Comparison of ENCODE assay signal across 21 cellular contexts in genomic region chr9:14722391-14723035, GRCh38. TPM values are rescaled to one million over a fixed set of nuclear protein-coding genes. Genes with fewer than 3 reads are reported as not detected.
DNase-seq lines count a peak whose midpoint lies in the region; ATAC-seq and TF ChIP-seq lines count a peak whose summit lies in the region.
"Had no signal": no experiment of that assay in that cellular context is flagged by ENCODE, and none has a peak within 500 bp of the region (broad histone marks: within the 10 kb centered on the region; RNA-seq: fewer than 3 reads in every experiment).

A gene with protein sequence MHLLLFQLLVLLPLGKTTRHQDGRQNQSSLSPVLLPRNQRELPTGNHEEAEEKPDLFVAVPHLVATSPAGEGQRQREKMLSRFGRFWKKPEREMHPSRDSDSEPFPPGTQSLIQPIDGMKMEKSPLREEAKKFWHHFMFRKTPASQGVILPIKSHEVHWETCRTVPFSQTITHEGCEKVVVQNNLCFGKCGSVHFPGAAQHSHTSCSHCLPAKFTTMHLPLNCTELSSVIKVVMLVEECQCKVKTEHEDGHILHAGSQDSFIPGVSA (minus strand): TSS chr9:14722733. CDS start chr9:14722672, 61 bp downstream.

- no peaks in the 10 kb centered on the region for H3F3A ChIP-seq in smooth muscle cell (ENCODE audit: low read depth)

- POLR2A ChIA-PET in activated CD8-positive, alpha-beta T cell treated with anti-CD3 and anti-CD28 coated beads for 36 hours (lab: Charles Lee): no interaction called here

- H3K27ac Mint-ChIP-seq in neural crest cell (ENCODE audit: unreplicated experiment): peak within 1 kb of the TSS; percentile 20
- H3K27ac Mint-ChIP-seq in activated CD8-positive, alpha-beta T cell treated with anti-CD3 and anti-CD28 coated beads for 36 hours: no peak within 1 kb of the TSS
- H3K27ac Mint-ChIP-seq: mesothelial cell of epicardium; stimulated activated memory B cell treated with anti-CD40 and anti-IgM and Interleukin-4, amounts not matched to agents 10 μg/mL and 1 μg/mL and 100 μg/mL, for 72 hours had no signal

- H3K4me2 ChIP-seq in smooth muscle cell: no peak within 1 kb of the TSS
- H3K4me2 ChIP-seq: BLaER1 had no signal

- H3K27me3 Mint-ChIP-seq in neural crest cell (ENCODE audit: low read depth): peaks cover 6% of the 10 kb centered on the region
- H3K27me3 Mint-ChIP-seq in activated CD8-positive, alpha-beta T cell treated with anti-CD3 and anti-CD28 coated beads for 36 hours: peaks cover 13% of the 10 kb centered on the region
- H3K27me3 Mint-ChIP-seq: stimulated activated memory B cell treated with anti-CD40 and anti-IgM and Interleukin-4, amounts not matched to agents 10 μg/mL and 1 μg/mL and 100 μg/mL, for 72 hours had no signal

- H3K27ac ChIP-seq in HUES64 (ENCODE audit: low read depth, low read length): no peak within 1 kb of the TSS
- no peak within 1 kb of the TSS for H3K27ac ChIP-seq in smooth muscle cell (ENCODE audit: low read depth)
- H3K27ac ChIP-seq: BLaER1, cardiac muscle cell, esophagus squamous epithelium, heart right ventricle, neutrophil, thoracic aorta had no signal

- H3K9me3 ChIP-seq in HUES64 (ENCODE audit: insufficient read depth, low read depth, low read length): no peaks in the 10 kb centered on the region
- no peaks in the 10 kb centered on the region for H3K9me3 ChIP-seq in smooth muscle cell (replicated peaks; ENCODE audit: low read depth)
- H3K9me3 ChIP-seq: BLaER1, esophagus squamous epithelium, heart right ventricle, neutrophil, thoracic aorta had no signal

- peaks cover 16% of the 10 kb centered on the region; the same call in 1 of the 2 replicates for H3K36me3 ChIP-seq in HUES64 (ENCODE audit: insufficient read depth, low read length)
- no peaks in the 10 kb centered on the region for H3K36me3 ChIP-seq in smooth muscle cell (ENCODE audit: low read depth)
- H3K36me3 ChIP-seq: BLaER1, cardiac muscle cell, esophagus squamous epithelium, heart right ventricle, neutrophil, thoracic aorta had no signal

- no peaks in the 10 kb centered on the region for H3K9me3 Mint-ChIP-seq in neural crest cell
- no peaks in the 10 kb centered on the region for H3K9me3 Mint-ChIP-seq in activated CD8-positive, alpha-beta T cell treated with anti-CD3 and anti-CD28 coated beads for 36 hours
- H3K9me3 Mint-ChIP-seq: mesothelial cell of epicardium; stimulated activated memory B cell treated with anti-CD40 and anti-IgM and Interleukin-4, amounts not matched to agents 10 μg/mL and 1 μg/mL and 100 μg/mL, for 72 hours had no signal

- intact Hi-C loops in activated CD8-positive, alpha-beta T cell treated with anti-CD3 and anti-CD28 coated beads for 36 hours (cut with micrococcal nuclease): no loop called here

- CTCF ChIA-PET in activated CD8-positive, alpha-beta T cell treated with anti-CD3 and anti-CD28 coated beads for 36 hours (lab: Charles Lee): no interaction called here

- H3K36me3 Mint-ChIP-seq in neural crest cell (ENCODE audit: low read depth): peaks cover 2% of the 10 kb centered on the region
- H3K36me3 Mint-ChIP-seq in activated CD8-positive, alpha-beta T cell treated with anti-CD3 and anti-CD28 coated beads for 36 hours (ENCODE audit: low read depth): no peaks in the 10 kb centered on the region
- H3K36me3 Mint-ChIP-seq: mesothelial cell of epicardium; stimulated activated memory B cell treated with anti-CD40 and anti-IgM and Interleukin-4, amounts not matched to agents 10 μg/mL and 1 μg/mL and 100 μg/mL, for 72 hours had no signal

- H2AFZ ChIP-seq in smooth muscle cell (ENCODE audit: low read depth): no peak within 1 kb of the TSS

- H3K27me3 ChIP-seq in HUES64 (ENCODE audit: insufficient read depth, low read length) (peaks cover 92% of the 10 kb centered on the region), smooth muscle cell (ENCODE audit: low read depth) (no peaks in the 10 kb centered on the region)
- H3K27me3 ChIP-seq: BLaER1, neutrophil had no signal

- H3K79me2 ChIP-seq in smooth muscle cell (ENCODE audit: low read depth): no peaks in the 10 kb centered on the region

- H3K4me1 ChIP-seq in HUES64 (ENCODE audit: insufficient read depth, low read length): peaks cover 25% of the 10 kb centered on the region
- H3K4me1 ChIP-seq in smooth muscle cell (ENCODE audit: low read depth): peaks cover 8% of the 10 kb centered on the region
- H3K4me1 ChIP-seq: BLaER1, esophagus squamous epithelium, heart right ventricle had no signal

- H4K20me1 ChIP-seq in smooth muscle cell (ENCODE audit: low read depth): no peaks in the 10 kb centered on the region
- H4K20me1 ChIP-seq: BLaER1 had no signal

- WGBS in HUES64: 3% methylated on average over 7 of the region's 7 CpGs
- WGBS in smooth muscle cell (ENCODE audit: low lambda C conversion rate): 28% methylated on average over 7 of the region's 7 CpGs

- no peak for ATAC-seq in activated CD8-positive, alpha-beta T cell treated with anti-CD3 and anti-CD28 coated beads for 36 hours
- no peak for ATAC-seq in HG03196 (IDR thresholded peaks at IDR 0.05; ENCODE audit: unreplicated experiment)
- ATAC-seq: heart right ventricle; stimulated activated memory B cell treated with anti-CD40 and anti-IgM and Interleukin-4, amounts not matched to agents 10 μg/mL and 1 μg/mL and 100 μg/mL, for 72 hours had no signal

- TF ChIP-seq CTCF in neural crest cell (conservative IDR thresholded peaks at IDR 0.05) (no peak), smooth muscle cell (IDR thresholded peaks at IDR 0.05; ENCODE audit: borderline replicate concordance, insufficient read depth, poor library complexity, severe bottlenecking) (no peak)
- no peak for TF ChIP-seq CTCF in activated CD8-positive, alpha-beta T cell treated with anti-CD3 and anti-CD28 coated beads for 36 hours (IDR thresholded peaks at IDR 0.05)

- H3K4me3 Mint-ChIP-seq in neural crest cell: no peak within 1 kb of the TSS
- H3K4me3 Mint-ChIP-seq in activated CD8-positive, alpha-beta T cell treated with anti-CD3 and anti-CD28 coated beads for 36 hours: no peak within 1 kb of the TSS
- H3K4me3 Mint-ChIP-seq: mesothelial cell of epicardium; stimulated activated memory B cell treated with anti-CD40 and anti-IgM and Interleukin-4, amounts not matched to agents 10 μg/mL and 1 μg/mL and 100 μg/mL, for 72 hours had no signal

- DNase-seq in NCI-H2107 (lab: John Stamatoyannopoulos, UW): peak; percentile 15
- DNase-seq in cerebellum (ENCODE audit: low spot score): peak; percentile 39
- DNase-seq in neural crest cell (ENCODE audit: low read depth, low spot score): no peak
- DNase-seq in smooth muscle cell (lab: John Stamatoyannopoulos, UW; ENCODE audit: unreplicated experiment): no peak
- no peak for DNase-seq in activated CD8-positive, alpha-beta T cell treated with anti-CD3 and anti-CD28 coated beads for 36 hours
- DNase-seq in AG20443 (ENCODE audit: low spot score): no peak
- DNase-seq: activated CD4-positive, alpha-beta T cell treated with anti-CD3 and anti-CD28 coated beads for 48 hours; activated CD8-positive, alpha-beta memory T cell treated with anti-CD3 and anti-CD28 coated beads, Interleukin-2, amount 50 U/mL, for 48 hours; activated effector memory CD4-positive, alpha-beta T cell treated with anti-CD3 and anti-CD28 coated beads, Interleukin-2, amount 50 U/mL, for 16 hours; esophagus squamous epithelium; heart right ventricle; NCI-H2171 had no signal

- H3K4me3 ChIP-seq in HUES64 (ENCODE audit: low read length) (peak within 1 kb of the TSS; percentile 49), smooth muscle cell (no peak within 1 kb of the TSS)
- H3K4me3 ChIP-seq: BLaER1, cardiac muscle cell, esophagus squamous epithelium, heart right ventricle, thoracic aorta had no signal

- H3K4me1 Mint-ChIP-seq in neural crest cell: peaks cover 17% of the 10 kb centered on the region
- H3K4me1 Mint-ChIP-seq in activated CD8-positive, alpha-beta T cell treated with anti-CD3 and anti-CD28 coated beads for 36 hours (ENCODE audit: low read depth): no peaks in the 10 kb centered on the region
- H3K4me1 Mint-ChIP-seq: stimulated activated memory B cell treated with anti-CD40 and anti-IgM and Interleukin-4, amounts not matched to agents 10 μg/mL and 1 μg/mL and 100 μg/mL, for 72 hours had no signal

- H3K9ac ChIP-seq in HUES64 (ENCODE audit: low read depth, low read length) (peak within 1 kb of the TSS; percentile 41; the same call in 1 of the 2 replicates), smooth muscle cell (ENCODE audit: low read depth) (no peak within 1 kb of the TSS)
- H3K9ac ChIP-seq: BLaER1 had no signal

RNA-seq across cellular contexts. Expression of the gene that starts here (rescaled TPM):
- 74.6 TPM for polyA plus RNA-seq in HUES64 (2013, experiment 1 of 2)
- polyA plus RNA-seq in HUES64 (2013, experiment 2 of 2): 60.9 TPM
- total RNA-seq in cerebellum: 1.2 TPM
- 0.32 and 0.40 TPM in 2 replicates for total RNA-seq in neural crest cell
- 1.6 and 1.7 TPM in 2 replicates for total RNA-seq in smooth muscle cell
- polyA plus RNA-seq in smooth muscle cell: not detected in 2 replicates
- total RNA-seq in activated CD8-positive, alpha-beta T cell treated with anti-CD3 and anti-CD28 coated beads for 36 hours: not detected
- total RNA-seq: esophagus squamous epithelium, M059J, thoracic aorta had no signal
- polyA plus RNA-seq: heart right ventricle had no signal

Comparison
In these comparisons a context has a peak if more than half of its experiments do, and no peak if none do; other contexts are left out.
1. DNase-seq: peak in NCI-H2107 (single experiment) and cerebellum (single experiment); none in neural crest cell (single experiment), smooth muscle cell (single experiment), activated CD8-positive, alpha-beta T cell treated with anti-CD3 and anti-CD28 coated beads for 36 hours (single experiment) and AG20443 (single experiment).